In the genomic region with DNA sequence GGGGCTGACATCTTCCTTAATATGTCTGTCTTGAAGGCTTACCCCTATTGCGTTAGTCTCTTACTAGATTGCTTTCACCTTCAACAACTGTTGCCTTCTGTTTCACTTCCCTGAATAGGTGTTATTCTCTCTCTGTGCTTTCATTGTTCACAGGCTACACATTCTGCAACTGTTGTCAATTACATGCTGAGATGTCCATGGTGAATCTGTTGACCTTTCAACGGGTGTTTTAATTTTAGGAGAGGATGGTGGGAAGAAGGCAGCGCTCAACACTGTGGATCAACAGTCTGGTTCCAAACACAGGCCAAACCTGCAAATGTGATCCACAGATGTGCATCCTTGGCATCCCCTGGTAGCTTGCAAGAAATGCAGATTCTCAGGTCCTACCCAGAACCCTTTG, we compare ENCODE assay signal across 17 cellular contexts.
DNase-seq lines count a peak whose midpoint lies in the region; ATAC-seq, FAIRE-seq and TF ChIP-seq lines count a peak whose summit lies in the region.
"Had no signal": no experiment of that assay in that cellular context is flagged by ENCODE, and none has a peak within 500 bp of the region (broad histone marks: within the 10 kb centered on the region; RNA-seq: fewer than 3 reads in every experiment).

No MANE protein-coding gene starts in this region.

- in situ Hi-C loops in HAP-1 (cut with MboI; ENCODE audit: low sequenced_read_pairs): no loop called here

- no peak overlapping the region for H3K4me3 Mint-ChIP-seq in stimulated activated naive CD8-positive, alpha-beta T cell treated with anti-CD3 and anti-CD28 coated beads, Interleukin-15, amount 100 ng/mL, for 72 hours
- H3K4me3 Mint-ChIP-seq: activated T-helper 1 cell treated with anti-CD3 and anti-CD28 coated beads, Interleukin-12 subunit alpha, Interleukin-12 subunit beta, Interleukin-2, Interleukin-4 antibody, amounts not matched to agents 30 ng/mL and 10 ng/mL and 1 ng/mL, durations not matched to agents 14 hours and 24 hours and 36 hours; stimulated activated naive CD8-positive, alpha-beta T cell treated with anti-CD3 and anti-CD28 coated beads, Interleukin-15, Interleukin-2, amounts not matched to agents 100 ng/mL and 50 ng/mL, for 24 hours had no signal

- peaks cover 33% of the 10 kb centered on the region for H3K27me3 Mint-ChIP-seq in stimulated activated naive CD8-positive, alpha-beta T cell treated with anti-CD3 and anti-CD28 coated beads, Interleukin-15, amount 100 ng/mL, for 72 hours

- ATAC-seq in HG02798 (IDR thresholded peaks at IDR 0.05; ENCODE audit: poor library complexity, unreplicated experiment) (peak; percentile 95), HG03565 (IDR thresholded peaks at IDR 0.05; ENCODE audit: unreplicated experiment) (peak; percentile 76)
- no peak for ATAC-seq in stimulated activated naive CD8-positive, alpha-beta T cell treated with anti-CD3 and anti-CD28 coated beads, Interleukin-15, amount 100 ng/mL, for 72 hours
- ATAC-seq: SK-N-SH treated with all-trans-retinoic acid at 6 μM for 48 hours had no signal

- no peak for TF ChIP-seq CTCF in GM06990 (IDR thresholded peaks at IDR 0.05; ENCODE audit: insufficient read depth, low read length, poor library complexity, severe bottlenecking)

- no peaks in the 10 kb centered on the region for H3K9me3 Mint-ChIP-seq in stimulated activated naive CD8-positive, alpha-beta T cell treated with anti-CD3 and anti-CD28 coated beads, Interleukin-15, amount 100 ng/mL, for 72 hours
- H3K9me3 Mint-ChIP-seq: activated T-helper 1 cell treated with anti-CD3 and anti-CD28 coated beads, Interleukin-12 subunit alpha, Interleukin-12 subunit beta, Interleukin-2, Interleukin-4 antibody, amounts not matched to agents 30 ng/mL and 10 ng/mL and 1 ng/mL, durations not matched to agents 14 hours and 24 hours and 36 hours; brain; stimulated activated naive CD8-positive, alpha-beta T cell treated with anti-CD3 and anti-CD28 coated beads, Interleukin-15, Interleukin-2, amounts not matched to agents 100 ng/mL and 50 ng/mL, for 24 hours had no signal

- H3K9me3 ChIP-seq in HAP-1: no peaks in the 10 kb centered on the region

- H3K36me3 ChIP-seq in GM06990 (ENCODE audit: control insufficient read depth, insufficient read depth, low read length): no peaks in the 10 kb centered on the region
- no peaks in the 10 kb centered on the region for H3K36me3 ChIP-seq in HAP-1 (replicated peaks)

- no peak overlapping the region for H3K4me3 ChIP-seq in GM06990 (replicated peaks; ENCODE audit: low read depth, low read length)
- no peak overlapping the region for H3K4me3 ChIP-seq in HAP-1
- H3K4me3 ChIP-seq: lung had no signal

- DNase-seq in GM06990 (ENCODE audit: extremely low read depth, insufficient read length) (peak; percentile 14), GM19239 (ENCODE audit: insufficient read length, low spot score) (peak; percentile 20), HAP-1 (ENCODE audit: low spot score in 2 of 2) (no peak), NCI-H1417 (lab: John Stamatoyannopoulos, UW) (no peak)
- DNase-seq in stimulated activated naive CD4-positive, alpha-beta T cell (lab: John Stamatoyannopoulos, UW): no peak
- no peak for DNase-seq in stimulated activated naive CD8-positive, alpha-beta T cell treated with anti-CD3 and anti-CD28 coated beads, Interleukin-15, amount 100 ng/mL, for 72 hours
- DNase-seq: ACHN, DMS 273 treated with DMSO at 0.1 percent for 48 hours, NCI-H526 treated with DMSO at 0.1 percent for 48 hours had no signal

- H3K4me1 Mint-ChIP-seq in stimulated activated naive CD8-positive, alpha-beta T cell treated with anti-CD3 and anti-CD28 coated beads, Interleukin-15, amount 100 ng/mL, for 72 hours: no peaks in the 10 kb centered on the region

- peak; percentile 89 for FAIRE-seq in GM19239 (lab: Jason Lieb, UNC)
- FAIRE-seq: endothelial cell of umbilical vein had no signal

- no peak overlapping the region for H3K27ac Mint-ChIP-seq in stimulated activated naive CD8-positive, alpha-beta T cell treated with anti-CD3 and anti-CD28 coated beads, Interleukin-15, amount 100 ng/mL, for 72 hours
- H3K27ac Mint-ChIP-seq: activated T-helper 1 cell treated with anti-CD3 and anti-CD28 coated beads, Interleukin-12 subunit alpha, Interleukin-12 subunit beta, Interleukin-2, Interleukin-4 antibody, amounts not matched to agents 30 ng/mL and 10 ng/mL and 1 ng/mL, durations not matched to agents 14 hours and 24 hours and 36 hours; stimulated activated naive CD8-positive, alpha-beta T cell treated with anti-CD3 and anti-CD28 coated beads, Interleukin-15, Interleukin-2, amounts not matched to agents 100 ng/mL and 50 ng/mL, for 24 hours had no signal

- H3K4me1 ChIP-seq in HAP-1: no peaks in the 10 kb centered on the region

- no peaks in the 10 kb centered on the region for H3K27me3 ChIP-seq in GM06990 (replicated peaks; ENCODE audit: control insufficient read depth, insufficient read depth, low read length)
- H3K27me3 ChIP-seq in HAP-1 (ENCODE audit: low read depth): no peaks in the 10 kb centered on the region

Comparison
In these comparisons a context has a peak if more than half of its experiments do, and no peak if none do; other contexts are left out.
1. DNase-seq: peak in GM06990 (single experiment) and GM19239 (single experiment); none in stimulated activated naive CD4-positive, alpha-beta T cell (0 of 6), HAP-1 (0 of 2), NCI-H1417 (0 of 3) and stimulated activated naive CD8-positive, alpha-beta T cell treated with anti-CD3 and anti-CD28 coated beads, Interleukin-15, amount 100 ng/mL, for 72 hours (0 of 2).